ENCODE assay signal across 8 cellular contexts in genomic region chr3:73508330-73508954, GRCh38.
DNase-seq lines count a peak whose midpoint lies in the region; ATAC-seq and TF ChIP-seq lines count a peak whose summit lies in the region.

No MANE protein-coding gene starts in this region.

- DNase-seq in AG09319 (ENCODE audit: extremely low read depth, low read depth): no peak
- DNase-seq in NCI-H2196 treated with DMSO at 0.1 percent for 48 hours (lab: John Stamatoyannopoulos, UW; ENCODE audit: unreplicated experiment): peak; percentile 29
- peak in 2 of 5 donors; percentile 43 to 52 for DNase-seq in heart left ventricle
- no peak for DNase-seq in retinal pigment epithelial cell (ENCODE audit: low read depth)
- DNase-seq in NOMO-1 treated with dmso at 0.1 percent for 144 hours (lab: John Stamatoyannopoulos, UW; ENCODE audit: unreplicated experiment): no peak

- H3K9me3 Mint-ChIP-seq in activated T-helper 17 cell treated with anti-CD3 and anti-CD28 coated beads, Interleukin-2, amount 50 U/mL, for 72 hours: no peaks in the 10 kb centered on the region

- peaks cover 0 to 73% (median 33%) of the 10 kb centered on the region in 12 donors for H3K4me1 ChIP-seq in heart left ventricle

- intact Hi-C loops in heart left ventricle (cut with DNase I): loop anchor here (2.0 to 10.0 kb wide), 9 partner anchors 54 to 340 kb away; partner anchors contain the start of gene PDZRN3 (in 5 of the 10)

- H3K36me3 ChIP-seq in heart left ventricle: no peaks in the 10 kb centered on the region

- H3K27ac Mint-ChIP-seq in activated T-helper 17 cell treated with anti-CD3 and anti-CD28 coated beads, Interleukin-2, amount 50 U/mL, for 72 hours: no peak overlapping the region

- H3K4me3 ChIP-seq in heart left ventricle: no peak overlapping the region
- no peak overlapping the region for H3K4me3 ChIP-seq in retinal pigment epithelial cell (ENCODE audit: low read length)

- TF ChIP-seq CTCF in AG09319 (IDR thresholded peaks at IDR 0.05; ENCODE audit: low read depth, low read length): peak; percentile 74
- TF ChIP-seq CTCF in heart left ventricle (IDR thresholded peaks at IDR 0.05): peak; percentile 65 to 79 (median 76)
- peak; percentile 78 for TF ChIP-seq CTCF in retinal pigment epithelial cell (conservative IDR thresholded peaks at IDR 0.05; ENCODE audit: low read depth, low read length)

- H3K4me1 Mint-ChIP-seq in activated T-helper 17 cell treated with anti-CD3 and anti-CD28 coated beads, Interleukin-2, amount 50 U/mL, for 72 hours: no peaks in the 10 kb centered on the region

- WGBS in heart left ventricle, 4 donors: 12 to 13% (median 13%) methylated on average over 6 of the region's 6 CpGs

- peaks cover 12% of the 10 kb centered on the region for H3K27me3 Mint-ChIP-seq in activated T-helper 17 cell treated with anti-CD3 and anti-CD28 coated beads, Interleukin-2, amount 50 U/mL, for 72 hours

- H3K36me3 Mint-ChIP-seq in activated T-helper 17 cell treated with anti-CD3 and anti-CD28 coated beads, Interleukin-2, amount 50 U/mL, for 72 hours (ENCODE audit: low read depth): no peaks in the 10 kb centered on the region

- ATAC-seq in GM18498 (IDR thresholded peaks at IDR 0.05; ENCODE audit: unreplicated experiment) (peak; percentile 67), HG03045 (IDR thresholded peaks at IDR 0.05; ENCODE audit: unreplicated experiment) (peak; percentile 55), heart left ventricle (peak; percentile 47 to 72 (median 59))
- ATAC-seq in activated T-helper 17 cell treated with anti-CD3 and anti-CD28 coated beads, Interleukin-2, amount 50 U/mL, for 72 hours (replicated peaks): peak; percentile 44

- no peak for TF ChIP-seq POLR2A in heart left ventricle (IDR thresholded peaks at IDR 0.05)

- peak overlapping the region in 10 of 12 donors; percentile 6 to 85 (median 48) for H3K27ac ChIP-seq in heart left ventricle

- no peaks in the 10 kb centered on the region for H3K9me3 ChIP-seq in heart left ventricle

- H3K4me3 Mint-ChIP-seq in activated T-helper 17 cell treated with anti-CD3 and anti-CD28 coated beads, Interleukin-2, amount 50 U/mL, for 72 hours: no peak overlapping the region

- no peaks in the 10 kb centered on the region for H3K27me3 ChIP-seq in heart left ventricle
